ENCODE assay signal across 19 cellular contexts in genomic region chr10:131019696-131020095, GRCh38.
"Had no signal": no experiment of that assay in that cellular context is flagged by ENCODE, and none has a peak within 500 bp of the region (broad histone marks: within the 10 kb centered on the region; RNA-seq: fewer than 3 reads in every experiment).

No MANE protein-coding gene starts in this region.

- H3K4me3 ChIP-seq: breast epithelium had no signal

- H3K4me1 ChIP-seq: breast epithelium had no signal

- H3K36me3 ChIP-seq: breast epithelium had no signal

- H3K27ac ChIP-seq: breast epithelium, KMS-11 had no signal

- H3K9me3 ChIP-seq: breast epithelium had no signal

- ATAC-seq: activated CD4-positive, CD25-positive, alpha-beta regulatory T cell treated with anti-CD3 and anti-CD28 coated beads, Interleukin-2, amount 50 U/mL, for 24 hours; activated CD8-positive, alpha-beta T cell treated with anti-CD3 and anti-CD28 coated beads for 36 hours; activated T-cell treated with anti-CD3 and anti-CD28 coated beads, Interleukin-2, amount 50 U/mL, for 72 hours had no signal

- DNase-seq: activated CD4-positive, alpha-beta T cell treated with anti-CD3 and anti-CD28 coated beads for 4 hours; activated CD8-positive, alpha-beta memory T cell treated with anti-CD3 and anti-CD28 coated beads, Interleukin-2, amount 50 U/mL, for 4 hours; activated CD8-positive, alpha-beta T cell treated with anti-CD3 and anti-CD28 coated beads for 36 hours; activated naive CD4-positive, alpha-beta T cell; activated T-cell treated with anti-CD3 and anti-CD28 coated beads, Interleukin-2, amount 50 U/mL, for 72 hours; aorta; caudate nucleus; NCI-H1092; NCI-H1417; NCI-H1694; NCI-H2029; NCI-H2107; NCI-H345; NCI-H510A treated with DMSO at 0.1 percent for 48 hours; NCI-H69; SHP77 treated with DMSO at 0.1 percent for 48 hours had no signal
